Comparison of ENCODE assay signal across 8 cellular contexts in genomic region chr6:75368151-75368779, GRCh38.
DNase-seq lines count a peak whose midpoint lies in the region; ATAC-seq and TF ChIP-seq lines count a peak whose summit lies in the region.

No MANE protein-coding gene starts in this region.

- no peaks in the 10 kb centered on the region for H3K27me3 ChIP-seq in BJ (ENCODE audit: control insufficient read depth, insufficient read depth, low read length)
- H3K27me3 ChIP-seq in H7 (ENCODE audit: control insufficient read depth, insufficient read depth, low read length), result no peaks in the 10 kb centered on the region

- CTCF ChIA-PET in BJ (lab: Yijun Ruan, JAX), result interaction anchor here (0.6 to 2.4 kb wide), 8 partner anchors 11 to 160 kb away, joined by 3 to 12 read pairs (median 5); no protein-coding TSS in a partner anchor

- H3K36me3 ChIP-seq in BJ (ENCODE audit: control insufficient read depth, insufficient read depth, low read length) (no peaks in the 10 kb centered on the region), H7 (replicated peaks; ENCODE audit: control insufficient read depth, insufficient read depth, low read length) (no peaks in the 10 kb centered on the region)

- DNase-seq in BJ (ENCODE audit: low read depth) (no peak), H7 (peak; percentile 36), iPS-NIHi7 (ENCODE audit: extremely low spot score) (peak; percentile 74), mucosa of gallbladder (ENCODE audit: low spot score) (no peak)

- H3K4me3 ChIP-seq in BJ (ENCODE audit: low read depth, low read length) (no peak overlapping the region), H7 (ENCODE audit: insufficient read depth, low read depth, low read length) (no peak overlapping the region)

- peak; percentile 31 for TF ChIP-seq CTCF in BJ (IDR thresholded peaks at IDR 0.05; ENCODE audit: insufficient read depth, low read depth, low read length)

- ATAC-seq in SK-N-SH treated with all-trans-retinoic acid at 6 μM for 48 hours (peak; percentile 86), GM21526 (IDR thresholded peaks at IDR 0.05; ENCODE audit: low FRiP score, unreplicated experiment) (no peak), GM18873 (IDR thresholded peaks at IDR 0.05; ENCODE audit: low FRiP score, unreplicated experiment) (no peak), GM18520 (IDR thresholded peaks at IDR 0.05; ENCODE audit: unreplicated experiment) (no peak)

- POLR2A ChIA-PET in BJ (lab: Charles Lee), result no interaction called here

TF ChIP-seq in SK-N-SH treated with all-trans-retinoic acid at 6 μM for 48 hours, 23 proteins besides CTCF, POLR2A, EP300 and RAD21:
- no peak for TF ChIP-seq ZNF8 (CRISPR knock-in tag; IDR thresholded peaks at IDR 0.05)
- no peak for TF ChIP-seq TSHZ2 (CRISPR knock-in tag; IDR thresholded peaks at IDR 0.05)
- no peak for TF ChIP-seq ZC3H10 (CRISPR knock-in tag; IDR thresholded peaks at IDR 0.05)
- no peak for TF ChIP-seq ZNF565 (CRISPR knock-in tag; conservative IDR thresholded peaks at IDR 0.05; ENCODE audit: low read depth)
- no peak for TF ChIP-seq ARNTL (CRISPR knock-in tag; IDR thresholded peaks at IDR 0.05; ENCODE audit: borderline replicate concordance, low read depth)
- TF ChIP-seq OSR1 (CRISPR knock-in tag; IDR thresholded peaks at IDR 0.05), result no peak

Comparison
In these comparisons a context has a peak if more than half of its experiments do, and no peak if none do; other contexts are left out.
1. DNase-seq: peak in H7 (single experiment) and iPS-NIHi7 (single experiment); none in BJ (single experiment) and mucosa of gallbladder (single experiment).